ENCODE assay signal across 1 cellular context in genomic region chr14:61872452-61872851, GRCh38.
TF ChIP-seq lines count a peak whose summit lies in the region.

No MANE protein-coding gene starts in this region.

TF ChIP-seq in HepG2, 621 proteins besides CTCF, POLR2A, EP300 and RAD21 (continued from another document):
- TF ChIP-seq ZNF687 (CRISPR knock-in tag; IDR thresholded peaks at IDR 0.05) (no peak), ATF6 (CRISPR knock-in tag; conservative IDR thresholded peaks at IDR 0.05) (no peak), SRF (IDR thresholded peaks at IDR 0.05; ENCODE audit: low read depth, low read length) (no peak), RARA (CRISPR knock-in tag; IDR thresholded peaks at IDR 0.05) (no peak), ZNF432 (CRISPR knock-in tag; IDR thresholded peaks at IDR 0.05; ENCODE audit: borderline replicate concordance) (no peak), PREB (CRISPR knock-in tag; IDR thresholded peaks at IDR 0.05) (no peak), SNAPC2 (CRISPR knock-in tag; IDR thresholded peaks at IDR 0.05) (no peak), ZBTB3 (CRISPR knock-in tag; IDR thresholded peaks at IDR 0.05; ENCODE audit: borderline replicate concordance, low read depth) (no peak), ZNF251 (CRISPR knock-in tag; IDR thresholded peaks at IDR 0.05) (no peak), TERF1 (CRISPR knock-in tag; IDR thresholded peaks at IDR 0.05) (no peak), TAF1 (CRISPR knock-in tag; IDR thresholded peaks at IDR 0.05) (no peak), ZKSCAN5 (CRISPR knock-in tag; IDR thresholded peaks at IDR 0.05) (no peak), RBM39 (IDR thresholded peaks at IDR 0.05; ENCODE audit: low read depth, low read length, poor library complexity, severe bottlenecking) (no peak)
